Comparison of ENCODE assay signal across 23 cellular contexts in the genomic region with DNA sequence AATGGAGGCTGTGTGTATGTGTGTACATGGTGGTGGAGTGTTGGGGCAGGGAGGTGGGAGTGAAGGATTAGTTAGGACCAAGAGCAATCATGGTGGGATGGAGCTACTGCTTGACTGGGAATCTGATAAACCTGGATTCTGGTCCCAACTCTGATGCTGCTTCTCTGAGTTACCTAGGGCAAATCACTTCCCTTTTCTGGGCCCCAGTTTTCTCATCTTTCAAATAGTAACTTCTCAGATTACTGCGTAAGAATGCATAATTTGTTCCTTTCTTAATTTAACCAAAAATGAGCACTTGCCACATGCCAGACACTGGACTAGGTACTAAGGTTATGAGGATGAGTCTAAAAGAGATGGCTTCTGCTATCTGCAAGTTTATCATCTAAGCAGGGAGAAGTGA. TPM values are rescaled to one million over a fixed set of nuclear protein-coding genes. Genes with fewer than 3 reads are reported as not detected.
DNase-seq lines count a peak whose midpoint lies in the region; ATAC-seq, FAIRE-seq and TF ChIP-seq lines count a peak whose summit lies in the region.
"Had no signal": no experiment of that assay in that cellular context is flagged by ENCODE, and none has a peak within 500 bp of the region (broad histone marks: within the 10 kb centered on the region; RNA-seq: fewer than 3 reads in every experiment).

No MANE protein-coding gene starts in this region.

- DNase-seq in activated CD8-positive, alpha-beta T cell treated with anti-CD3 and anti-CD28 coated beads for 36 hours, result no peak
- DNase-seq in activated CD8-positive, alpha-beta T cell treated with anti-CD3 and anti-CD28 coated beads, Interleukin-2, amount 10 ng/mL, durations not matched to agents 7 days and 5 days, result no peak
- no peak for DNase-seq in GM12891 (ENCODE audit: insufficient read length, low spot score)
- no peak for DNase-seq in central memory CD8-positive, alpha-beta T cell (ENCODE audit: low spot score in 2 of 2)
- DNase-seq in retina, result no peak
- no peak for DNase-seq in NK-92 (lab: John Stamatoyannopoulos, UW; ENCODE audit: unreplicated experiment)
- DNase-seq: AML-193, DMS53, EL, NCI-H1105 treated with DMSO at 0.1 percent for 48 hours, NCI-H1694, NCI-H226, NCI-H524, NCI-H82, PC-9 had no signal

- no peaks in the 10 kb centered on the region for H3K27me3 Mint-ChIP-seq in activated CD8-positive, alpha-beta T cell treated with anti-CD3 and anti-CD28 coated beads for 36 hours
- no peaks in the 10 kb centered on the region for H3K27me3 Mint-ChIP-seq in activated CD8-positive, alpha-beta T cell treated with anti-CD3 and anti-CD28 coated beads, Interleukin-2, amount 10 ng/mL, durations not matched to agents 7 days and 5 days (ENCODE audit: low read depth)
- H3K27me3 Mint-ChIP-seq in central memory CD8-positive, alpha-beta T cell, result no peaks in the 10 kb centered on the region

- POLR2A ChIA-PET in activated CD8-positive, alpha-beta T cell treated with anti-CD3 and anti-CD28 coated beads for 36 hours (lab: Charles Lee), result interaction anchor here (1.0 kb wide), 1 partner anchor 10 kb away, joined by 3 read pairs; no protein-coding TSS in a partner anchor
- POLR2A ChIA-PET in activated CD8-positive, alpha-beta T cell treated with anti-CD3 and anti-CD28 coated beads, Interleukin-2, amount 10 ng/mL, durations not matched to agents 7 days and 5 days (lab: Charles Lee), result no interaction called here

- H3K4me3 Mint-ChIP-seq in activated CD8-positive, alpha-beta T cell treated with anti-CD3 and anti-CD28 coated beads for 36 hours, result no peak overlapping the region
- no peak overlapping the region for H3K4me3 Mint-ChIP-seq in activated CD8-positive, alpha-beta T cell treated with anti-CD3 and anti-CD28 coated beads, Interleukin-2, amount 10 ng/mL, durations not matched to agents 7 days and 5 days
- no peak overlapping the region for H3K4me3 Mint-ChIP-seq in central memory CD8-positive, alpha-beta T cell
- H3K4me3 Mint-ChIP-seq: CD14-positive monocyte had no signal

- no peak for TF ChIP-seq POLR2A in GM12891 (IDR thresholded peaks at IDR 0.05; ENCODE audit: low read depth, low read length)

- peaks cover 41% of the 10 kb centered on the region for H3K36me3 ChIP-seq in neutrophil

- no peak overlapping the region for H3K4me3 ChIP-seq in neutrophil (ENCODE audit: low read depth in 1 of 2, low read length in 1 of 2)
- H3K4me3 ChIP-seq: GM12878, K562, PC-9 had no signal

- peak overlapping the region; percentile 48 for H3K27ac Mint-ChIP-seq in activated CD8-positive, alpha-beta T cell treated with anti-CD3 and anti-CD28 coated beads for 36 hours
- no peak overlapping the region for H3K27ac Mint-ChIP-seq in activated CD8-positive, alpha-beta T cell treated with anti-CD3 and anti-CD28 coated beads, Interleukin-2, amount 10 ng/mL, durations not matched to agents 7 days and 5 days
- H3K27ac Mint-ChIP-seq in central memory CD8-positive, alpha-beta T cell (ENCODE audit: low read depth), result peak overlapping the region; percentile 17

- H3K27me3 ChIP-seq in neutrophil, result no peaks in the 10 kb centered on the region

- intact Hi-C loops in activated CD8-positive, alpha-beta T cell treated with anti-CD3 and anti-CD28 coated beads for 36 hours (cut with micrococcal nuclease), result no loop called here

- no peaks in the 10 kb centered on the region for H3K9me3 ChIP-seq in neutrophil

- peak overlapping the region; percentile 18 for H3K27ac ChIP-seq in neutrophil
- H3K27ac ChIP-seq: 22Rv1, PC-9, RWPE1 had no signal

- no peak for TF ChIP-seq CTCF in activated CD8-positive, alpha-beta T cell treated with anti-CD3 and anti-CD28 coated beads for 36 hours (IDR thresholded peaks at IDR 0.05)
- TF ChIP-seq CTCF in neutrophil (IDR thresholded peaks at IDR 0.05), result no peak

- no peak for ATAC-seq in activated CD8-positive, alpha-beta T cell treated with anti-CD3 and anti-CD28 coated beads for 36 hours
- no peak for ATAC-seq in activated CD8-positive, alpha-beta T cell treated with anti-CD3 and anti-CD28 coated beads, Interleukin-2, amount 10 ng/mL, durations not matched to agents 7 days and 5 days
- no peak for ATAC-seq in central memory CD8-positive, alpha-beta T cell (replicated peaks; ENCODE audit: extremely low read depth, poor library complexity, severe bottlenecking)
- no peak for ATAC-seq in GM19397 (IDR thresholded peaks at IDR 0.05; ENCODE audit: unreplicated experiment)
- ATAC-seq: GM12878 had no signal

- no peak for FAIRE-seq in GM12891 (lab: Jason Lieb, UNC)
- FAIRE-seq: GM12878, GM18507, K562 had no signal

- H3K4me1 Mint-ChIP-seq in activated CD8-positive, alpha-beta T cell treated with anti-CD3 and anti-CD28 coated beads for 36 hours (ENCODE audit: low read depth), result no peaks in the 10 kb centered on the region
- no peaks in the 10 kb centered on the region for H3K4me1 Mint-ChIP-seq in activated CD8-positive, alpha-beta T cell treated with anti-CD3 and anti-CD28 coated beads, Interleukin-2, amount 10 ng/mL, durations not matched to agents 7 days and 5 days (ENCODE audit: low read depth)
- peaks cover 5% of the 10 kb centered on the region for H3K4me1 Mint-ChIP-seq in central memory CD8-positive, alpha-beta T cell

- no peaks in the 10 kb centered on the region for H3K4me1 ChIP-seq in neutrophil (ENCODE audit: control insufficient read depth in 1 of 2, insufficient read depth in 1 of 2, low read depth in 1 of 2, low read length in 1 of 2)

- CTCF ChIA-PET in activated CD8-positive, alpha-beta T cell treated with anti-CD3 and anti-CD28 coated beads for 36 hours (lab: Charles Lee), result interaction anchor here (2.0 to 3.9 kb wide), 2 partner anchors 13 to 53 kb away, joined by 6 to 19 read pairs; no protein-coding TSS in a partner anchor
- CTCF ChIA-PET in activated CD8-positive, alpha-beta T cell treated with anti-CD3 and anti-CD28 coated beads, Interleukin-2, amount 10 ng/mL, durations not matched to agents 7 days and 5 days (lab: Charles Lee), result interaction anchor here (4.2 kb wide), 1 partner anchor 14 kb away, joined by 21 read pairs; no protein-coding TSS in a partner anchor

- no peaks in the 10 kb centered on the region for H3K9me3 Mint-ChIP-seq in activated CD8-positive, alpha-beta T cell treated with anti-CD3 and anti-CD28 coated beads for 36 hours
- H3K9me3 Mint-ChIP-seq in activated CD8-positive, alpha-beta T cell treated with anti-CD3 and anti-CD28 coated beads, Interleukin-2, amount 10 ng/mL, durations not matched to agents 7 days and 5 days (ENCODE audit: insufficient read depth), result no peaks in the 10 kb centered on the region
- no peaks in the 10 kb centered on the region for H3K9me3 Mint-ChIP-seq in central memory CD8-positive, alpha-beta T cell
- H3K9me3 Mint-ChIP-seq: CD14-positive monocyte had no signal

- peaks cover 14% of the 10 kb centered on the region for H3K36me3 Mint-ChIP-seq in activated CD8-positive, alpha-beta T cell treated with anti-CD3 and anti-CD28 coated beads for 36 hours (ENCODE audit: low read depth)
- peaks cover 40% of the 10 kb centered on the region for H3K36me3 Mint-ChIP-seq in activated CD8-positive, alpha-beta T cell treated with anti-CD3 and anti-CD28 coated beads, Interleukin-2, amount 10 ng/mL, durations not matched to agents 7 days and 5 days (ENCODE audit: low read depth)
- peaks cover 8% of the 10 kb centered on the region for H3K36me3 Mint-ChIP-seq in central memory CD8-positive, alpha-beta T cell (ENCODE audit: insufficient read depth)

TF ChIP-seq in GM12891, 5 proteins besides CTCF, POLR2A, EP300 and RAD21:
- TF ChIP-seq POU2F2 (IDR thresholded peaks at IDR 0.05; ENCODE audit: low read depth, low read length) (no peak), SPI1 (IDR thresholded peaks at IDR 0.05; ENCODE audit: low read depth, low read length) (peak; percentile 60)

RNA-seq across cellular contexts. Expression of gene ANXA6, which starts 20.8 kb away (rescaled TPM):
- 100 to 1,000 TPM; 328 to 336 TPM for total RNA-seq in activated CD8-positive, alpha-beta T cell treated with anti-CD3 and anti-CD28 coated beads for 36 hours
- 100 to 1,000 TPM; 481 to 495 TPM for total RNA-seq in activated CD8-positive, alpha-beta T cell treated with anti-CD3 and anti-CD28 coated beads, Interleukin-2, amount 10 ng/mL, durations not matched to agents 7 days and 5 days
- 409 TPM for polyA plus RNA-seq in GM12891 (2012; ENCODE audit: low read depth, missing spikeins)

RNA-seq across cellular contexts. Expression of gene CCDC69, which starts 45.5 kb away (rescaled TPM):
- 10 to 100 TPM; 33.0 to 34.5 TPM for total RNA-seq in activated CD8-positive, alpha-beta T cell treated with anti-CD3 and anti-CD28 coated beads for 36 hours
- total RNA-seq in activated CD8-positive, alpha-beta T cell treated with anti-CD3 and anti-CD28 coated beads, Interleukin-2, amount 10 ng/mL, durations not matched to agents 7 days and 5 days, result 10 to 100 TPM; 87.6 to 92.7 TPM
- 37.1 TPM for polyA plus RNA-seq in GM12891 (2012; ENCODE audit: low read depth, missing spikeins)
